ENCODE assay signal across 9 cellular contexts in genomic region chr2:127324635-127325034, GRCh38. TPM values are rescaled to one million over a fixed set of nuclear protein-coding genes. Genes with fewer than 3 reads are reported as not detected.
DNase-seq lines count a peak whose midpoint lies in the region; FAIRE-seq and TF ChIP-seq lines count a peak whose summit lies in the region.
"Had no signal": no experiment of that assay in that cellular context is flagged by ENCODE, and none has a peak within 500 bp of the region (broad histone marks: within the 10 kb centered on the region; RNA-seq: fewer than 3 reads in every experiment).

No MANE protein-coding gene starts in this region.

- H3K4me1 ChIP-seq in Peyer's patch (no peaks in the 10 kb centered on the region), esophagus muscularis mucosa (peaks cover 0 to 10% (median 8%) of the 10 kb centered on the region in 4 donors)

- DNase-seq in AG08396 (ENCODE audit: low spot score): peak; percentile 27
- no peak for DNase-seq in GM18507 (ENCODE audit: extremely low spot score, insufficient read length, low read depth)
- no peak for DNase-seq in Peyer's patch
- DNase-seq in esophagus muscularis mucosa (ENCODE audit: extremely low spot score): no peak
- peak; percentile 27 for DNase-seq in pulmonary artery endothelial cell (ENCODE audit: low read depth, low spot score)
- no peak for DNase-seq in activated T-cell treated with anti-CD3 and anti-CD28 coated beads, Interleukin-2, amount 50 U/mL, for 48 hours
- DNase-seq in activated gamma-delta T cell treated with Interleukin-2 at 50 U/mL for 16 hours: no peak
- DNase-seq in activated CD4-positive, CD25-positive, alpha-beta regulatory T cell (lab: John Stamatoyannopoulos, UW): no peak

- no peak for TF ChIP-seq EP300 in esophagus muscularis mucosa (IDR thresholded peaks at IDR 0.05)

- 41% methylated on average over 3 of the region's 3 CpGs for WGBS in esophagus muscularis mucosa

- TF ChIP-seq POLR2A in Peyer's patch (IDR thresholded peaks at IDR 0.05) (no peak), esophagus muscularis mucosa (IDR thresholded peaks at IDR 0.05; ENCODE audit: low read depth) (no peak)

- H3K27ac ChIP-seq in Peyer's patch (no peak overlapping the region), esophagus muscularis mucosa (replicated peaks in 1 of 4) (no peak overlapping the region)

- H3K36me3 ChIP-seq in Peyer's patch: peaks cover 0 to 87% (median 0%) of the 10 kb centered on the region in 3 donors
- H3K36me3 ChIP-seq in esophagus muscularis mucosa: peaks cover 35 to 90% (median 65%) of the 10 kb centered on the region in 4 donors

- no peak overlapping the region for H3K4me3 ChIP-seq in Peyer's patch
- H3K4me3 ChIP-seq in esophagus muscularis mucosa: no peak overlapping the region

- H3K9me3 ChIP-seq in Peyer's patch: no peaks in the 10 kb centered on the region
- peaks cover 0 to 5% (median 0%) of the 10 kb centered on the region in 4 donors for H3K9me3 ChIP-seq in esophagus muscularis mucosa

- peak; percentile 78 for FAIRE-seq in GM18507 (lab: Jason Lieb, UNC)
- FAIRE-seq: frontal cortex had no signal

- peak in 4 of 6 experiments; percentile 47 to 64 (median 57) for TF ChIP-seq CTCF in Peyer's patch (IDR thresholded peaks at IDR 0.05)
- TF ChIP-seq CTCF in esophagus muscularis mucosa (IDR thresholded peaks at IDR 0.05): peak; percentile 60 to 67 (median 64)

- intact Hi-C loops in esophagus muscularis mucosa (cut with DNase I): loop anchor here (2.0 to 5.0 kb wide), 2 partner anchors 93 to 154 kb away; partner anchors contain the start of gene PROC

- no peaks in the 10 kb centered on the region for H3K27me3 ChIP-seq in Peyer's patch
- H3K27me3 ChIP-seq in esophagus muscularis mucosa: no peaks in the 10 kb centered on the region

RNA-seq across cellular contexts. Expression of gene ERCC3, which starts 30.7 kb away (rescaled TPM):
- total RNA-seq in Peyer's patch (100 to 1,000 TPM in 1 of 4 donors, 10 to 100 TPM in 3; 25.9 to 293 (median 57.8) TPM), esophagus muscularis mucosa (10 to 100 TPM; 24.4 to 37.1 (median 35.3) TPM), pulmonary artery endothelial cell (35.1 and 52.4 TPM in 2 replicates)

Comparison
In these comparisons a context has a peak if more than half of its experiments do, and no peak if none do; other contexts are left out.
1. DNase-seq: peak in AG08396 (single experiment) and pulmonary artery endothelial cell (single experiment); none in GM18507 (single experiment), Peyer's patch (0 of 3), esophagus muscularis mucosa (single experiment), activated T-cell treated with anti-CD3 and anti-CD28 coated beads, Interleukin-2, amount 50 U/mL, for 48 hours (0 of 2), activated gamma-delta T cell treated with Interleukin-2 at 50 U/mL for 16 hours (single experiment) and activated CD4-positive, CD25-positive, alpha-beta regulatory T cell (0 of 4).